In genomic region chr18:2188258-2188657, GRCh38 we compare ENCODE assay signal across 26 cellular contexts.
"Had no signal": no experiment of that assay in that cellular context is flagged by ENCODE, and none has a peak within 500 bp of the region (broad histone marks: within the 10 kb centered on the region; RNA-seq: fewer than 3 reads in every experiment).

No MANE protein-coding gene starts in this region.

- H3K4me1 ChIP-seq: stomach, suprapubic skin, testis, thyroid gland, tibial artery, tibial nerve, transverse colon, upper lobe of left lung, upper lobe of right lung, uterus, vagina had no signal

- H3K9me3 ChIP-seq: suprapubic skin, testis, thoracic aorta, thyroid gland, tibial artery, transverse colon, upper lobe of left lung, upper lobe of right lung, uterus, vagina had no signal

- H3K27ac ChIP-seq: stomach, suprapubic skin, testis, thoracic aorta, thyroid gland, tibial artery, tibial nerve, transverse colon, upper lobe of left lung, upper lobe of right lung, uterus, vagina had no signal

- ATAC-seq: stimulated activated effector memory CD8-positive, alpha-beta T cell treated with anti-CD3 and anti-CD28 coated beads, Interleukin-12 subunit alpha, Interleukin-12 subunit beta, amount 100 ng/mL, for 72 hours; stimulated activated memory B cell treated with anti-CD40 and anti-IgM and Interleukin-4, amounts not matched to agents 10 μg/mL and 1 μg/mL and 100 μg/mL, for 72 hours; stimulated activated naive B cell treated with anti-CD40 and anti-IgM and Interleukin-4, amounts not matched to agents 10 μg/mL and 1 μg/mL and 100 μg/mL, for 72 hours; stimulated activated naive CD8-positive, alpha-beta T cell treated with anti-CD3 and anti-CD28 coated beads, Interleukin-15, amount 100 ng/mL, for 72 hours; stimulated activated naive CD8-positive, alpha-beta T cell treated with anti-CD3 and anti-CD28 coated beads, Interleukin-15, Interleukin-2, amounts not matched to agents 100 U/mL and 50 U/mL, for 24 hours; upper lobe of right lung had no signal

- DNase-seq: stimulated activated CD4-positive, alpha-beta T cell treated with anti-CD3 and anti-CD28 coated beads, Interleukin-2, amount 100 ng/mL, for 48 hours; stimulated activated CD4-positive, alpha-beta T cell treated with anti-CD3 and anti-CD28 coated beads, Interleukin-4, amount 100 ng/mL, for 1 hour; stimulated activated CD4-positive, alpha-beta T cell treated with anti-CD3 and anti-CD28 coated beads, Interleukin-4, amount 100 ng/mL, for 24 hours; stimulated activated CD4-positive, alpha-beta T cell treated with anti-CD3 and anti-CD28 coated beads, Interleukin-4, amount 100 ng/mL, for 4 hours; stimulated activated CD8-positive, alpha-beta memory T cell treated with anti-CD3 and anti-CD28 coated beads, Interleukin-4, amount 100 ng/mL, for 48 hours; stimulated activated naive B cell treated with anti-CD40 and anti-IgM and Interleukin-4, amounts not matched to agents 10 μg/mL and 1 μg/mL and 100 μg/mL, for 72 hours; stimulated activated naive CD4-positive, alpha-beta T cell; stimulated activated naive CD4-positive, alpha-beta T cell treated with Interleukin-2 at 50 U/mL for 16 hours; stimulated activated naive CD8-positive, alpha-beta T cell treated with anti-CD3 and anti-CD28 coated beads, Interleukin-15, amount 100 ng/mL, for 72 hours; stimulated activated naive CD8-positive, alpha-beta T cell treated with anti-CD3 and anti-CD28 coated beads, Interleukin-15, Interleukin-2, amounts not matched to agents 100 U/mL and 50 U/mL, for 24 hours; stomach; substantia nigra; testis; thyroid gland; tibial artery; transverse colon; trophoblast cell; upper lobe of left lung; upper lobe of right lung; uterus had no signal

- H3K27me3 ChIP-seq: stomach, suprapubic skin, testis, thyroid gland, tibial artery, tibial nerve, transverse colon, upper lobe of left lung, upper lobe of right lung, uterus, vagina had no signal

- H3K36me3 ChIP-seq: stomach, suprapubic skin, thoracic aorta, thyroid gland, tibial artery, tibial nerve, transverse colon, upper lobe of left lung, upper lobe of right lung, uterus, vagina had no signal

- H3K4me3 ChIP-seq: stomach, suprapubic skin, testis, thoracic aorta, thyroid gland, tibial artery, tibial nerve, transverse colon, upper lobe of left lung, upper lobe of right lung, uterus, vagina had no signal
